Comparison of ENCODE assay signal across 1 cellular context in the genomic region with DNA sequence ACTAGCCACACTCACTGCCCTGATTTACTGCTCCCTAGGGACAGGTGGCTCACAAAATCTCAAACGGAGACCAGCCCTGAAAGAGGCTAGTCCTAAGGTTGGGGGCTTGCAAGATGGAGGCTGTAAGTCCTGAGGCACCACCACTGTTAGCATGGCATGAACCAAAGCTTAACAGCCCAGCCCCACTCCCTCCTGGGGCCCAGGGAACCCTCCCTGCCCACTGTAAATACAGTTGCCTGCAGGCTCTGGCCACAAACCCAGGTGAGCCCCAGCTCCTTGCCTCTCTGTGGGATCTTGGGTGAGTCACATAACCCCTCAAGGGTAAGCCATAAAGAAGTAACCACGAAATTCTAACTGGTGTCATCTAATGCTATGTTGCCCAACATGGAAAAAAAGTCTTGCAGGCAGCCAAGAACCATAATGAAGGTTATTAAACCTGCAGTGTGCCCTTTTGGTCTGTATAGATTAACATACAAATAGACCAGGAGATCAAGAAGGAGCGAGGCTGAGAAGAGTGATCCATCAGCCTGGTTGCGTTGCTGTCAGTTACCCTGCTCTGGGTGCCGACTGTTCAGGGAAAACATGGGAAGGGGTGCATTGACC.
TF ChIP-seq lines count a peak whose summit lies in the region.

No MANE protein-coding gene starts in this region.

TF ChIP-seq in H1, 55 proteins besides CTCF, POLR2A, EP300 and RAD21:
- TF ChIP-seq, protein P1, sequence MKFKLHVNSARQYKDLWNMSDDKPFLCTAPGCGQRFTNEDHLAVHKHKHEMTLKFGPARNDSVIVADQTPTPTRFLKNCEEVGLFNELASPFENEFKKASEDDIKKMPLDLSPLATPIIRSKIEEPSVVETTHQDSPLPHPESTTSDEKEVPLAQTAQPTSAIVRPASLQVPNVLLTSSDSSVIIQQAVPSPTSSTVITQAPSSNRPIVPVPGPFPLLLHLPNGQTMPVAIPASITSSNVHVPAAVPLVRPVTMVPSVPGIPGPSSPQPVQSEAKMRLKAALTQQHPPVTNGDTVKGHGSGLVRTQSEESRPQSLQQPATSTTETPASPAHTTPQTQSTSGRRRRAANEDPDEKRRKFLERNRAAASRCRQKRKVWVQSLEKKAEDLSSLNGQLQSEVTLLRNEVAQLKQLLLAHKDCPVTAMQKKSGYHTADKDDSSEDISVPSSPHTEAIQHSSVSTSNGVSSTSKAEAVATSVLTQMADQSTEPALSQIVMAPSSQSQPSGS (IDR thresholded peaks at IDR 0.05; ENCODE audit: low read length) = peak; percentile 36
- TF ChIP-seq SRF (IDR thresholded peaks at IDR 0.05; ENCODE audit: low read depth, low read length) = no peak
- no peak for TF ChIP-seq BACH1 (IDR thresholded peaks at IDR 0.05; ENCODE audit: low read length)
- no peak for TF ChIP-seq JUN (IDR thresholded peaks at IDR 0.05; ENCODE audit: low read depth, low read length)
- TF ChIP-seq POLR2AphosphoS5 (IDR thresholded peaks at IDR 0.05; ENCODE audit: low read depth, low read length) = peak; percentile 73; the same call in 1 of the 2 replicates
- TF ChIP-seq HDAC2 (IDR thresholded peaks at IDR 0.05; ENCODE audit: borderline replicate concordance in 1 of 2, low read depth in 2 of 2, low read length in 2 of 2) = no peak
- TF ChIP-seq, protein P2, sequence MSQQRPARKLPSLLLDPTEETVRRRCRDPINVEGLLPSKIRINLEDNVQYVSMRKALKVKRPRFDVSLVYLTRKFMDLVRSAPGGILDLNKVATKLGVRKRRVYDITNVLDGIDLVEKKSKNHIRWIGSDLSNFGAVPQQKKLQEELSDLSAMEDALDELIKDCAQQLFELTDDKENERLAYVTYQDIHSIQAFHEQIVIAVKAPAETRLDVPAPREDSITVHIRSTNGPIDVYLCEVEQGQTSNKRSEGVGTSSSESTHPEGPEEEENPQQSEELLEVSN (IDR thresholded peaks at IDR 0.05) = no peak
- TF ChIP-seq SP4 (IDR thresholded peaks at IDR 0.05; ENCODE audit: low read length) = 0 out of 2 replicates have a peak, but pooled peaks have one; percentile 28
- TF ChIP-seq FOSL1 (IDR thresholded peaks at IDR 0.05; ENCODE audit: insufficient read depth, low read depth, low read length) = no peak
- TF ChIP-seq MAFK (IDR thresholded peaks at IDR 0.05; ENCODE audit: low read depth, low read length) = no peak
TF ChIP-seq in H1: peak in this region for 3.
